ENCODE assay signal across 1 cellular context in genomic region chr17:46143827-46144236, GRCh38.
TF ChIP-seq lines count a peak whose summit lies in the region.

No MANE protein-coding gene starts in this region.

TF ChIP-seq in GM12878, 131 proteins besides CTCF, POLR2A, EP300 and RAD21 (continued from another document):
- TF ChIP-seq ZNF592 (IDR thresholded peaks at IDR 0.05), result peak; percentile 77; the same call in 1 of the 2 replicates
- TF ChIP-seq CHD1 (IDR thresholded peaks at IDR 0.05; ENCODE audit: low read depth, low read length), result no peak
- peak; percentile 52; the same call in 1 of the 2 replicates for TF ChIP-seq ZNF384 (IDR thresholded peaks at IDR 0.05; ENCODE audit: borderline replicate concordance, low read depth, low read length)
- TF ChIP-seq WRNIP1 (IDR thresholded peaks at IDR 0.05; ENCODE audit: borderline replicate concordance, low read depth, low read length), result no peak
- peak; percentile 49; the same call in 1 of the 2 replicates for TF ChIP-seq ATF7 (IDR thresholded peaks at IDR 0.05; ENCODE audit: low read depth)
- no peak for TF ChIP-seq IRF4 (IDR thresholded peaks at IDR 0.05; ENCODE audit: low read depth, low read length)
- peak; percentile 1 to 19; a peak in 2 of 4 replicates for TF ChIP-seq BHLHE40 (IDR thresholded peaks at IDR 0.05; ENCODE audit: borderline replicate concordance in 1 of 2, low read depth in 2 of 2, low read length in 1 of 2)
- peak; percentile 48; the same call in 1 of the 2 replicates for TF ChIP-seq IKZF1 (conservative IDR thresholded peaks at IDR 0.05)
- no peak for TF ChIP-seq JUND (IDR thresholded peaks at IDR 0.05; ENCODE audit: low read depth, low read length)
- peak; percentile 69; the same call in 1 of the 2 replicates for TF ChIP-seq MXI1 (IDR thresholded peaks at IDR 0.05; ENCODE audit: low read depth, low read length)
- peak; percentile 46; the same call in 1 of the 2 replicates for TF ChIP-seq MTA2 (IDR thresholded peaks at IDR 0.05; ENCODE audit: low read depth)
- peak; percentile 54 to 64; a peak in 2 of 4 replicates for TF ChIP-seq IKZF2 (IDR thresholded peaks at IDR 0.05)
- 0 out of 2 replicates have a peak, but pooled peaks have one; percentile 33 for TF ChIP-seq SMARCA5 (IDR thresholded peaks at IDR 0.05)
- TF ChIP-seq SKIL (IDR thresholded peaks at IDR 0.05; ENCODE audit: low read depth, poor library complexity, severe bottlenecking), result peak; percentile 68
- no peak for TF ChIP-seq SP1 (IDR thresholded peaks at IDR 0.05; ENCODE audit: low read depth, low read length)
- peak; percentile 45 for TF ChIP-seq CUX1 (IDR thresholded peaks at IDR 0.05; ENCODE audit: insufficient replicate concordance, low read depth, low read length)
- TF ChIP-seq PKNOX1 (IDR thresholded peaks at IDR 0.05), result peak; percentile 5; the same call in 1 of the 2 replicates
- peak; percentile 23; the same call in 1 of the 2 replicates for TF ChIP-seq NBN (IDR thresholded peaks at IDR 0.05)
- peak; percentile 42; the same call in 1 of the 2 replicates for TF ChIP-seq ZNF217 (IDR thresholded peaks at IDR 0.05)
- TF ChIP-seq RFX5 (IDR thresholded peaks at IDR 0.05; ENCODE audit: low read depth, low read length), result 0 out of 2 replicates have a peak, but pooled peaks have one; percentile 27
- TF ChIP-seq ZNF687 (IDR thresholded peaks at IDR 0.05), result peak; percentile 64; the same call in 1 of the 2 replicates
- no peak for TF ChIP-seq KDM1A (IDR thresholded peaks at IDR 0.05; ENCODE audit: borderline replicate concordance)
- no peak for TF ChIP-seq SPI1 (IDR thresholded peaks at IDR 0.05; ENCODE audit: borderline replicate concordance, insufficient read depth, low read depth, low read length)
